ENCODE assay signal across 14 cellular contexts in genomic region chr1:53316742-53317650, GRCh38. TPM values are rescaled to one million over a fixed set of nuclear protein-coding genes. Genes with fewer than 3 reads are reported as not detected.
DNase-seq lines count a peak whose midpoint lies in the region; ATAC-seq and TF ChIP-seq lines count a peak whose summit lies in the region.
"Had no signal": no experiment of that assay in that cellular context is flagged by ENCODE, and none has a peak within 500 bp of the region (broad histone marks: within the 10 kb centered on the region; RNA-seq: fewer than 3 reads in every experiment).

No MANE protein-coding gene starts in this region.

- H3K9me3 Mint-ChIP-seq in glutamatergic neuron (ENCODE audit: unreplicated experiment), result peaks cover 8% of the 10 kb centered on the region
- H3K9me3 Mint-ChIP-seq: activated naive CD4-positive, alpha-beta T cell treated with anti-CD3 and anti-CD28 coated beads, Interleukin-2, amount 50 U/mL, for 72 hours had no signal

- peaks cover 9% of the 10 kb centered on the region for H3K27me3 Mint-ChIP-seq in glutamatergic neuron (ENCODE audit: unreplicated experiment)
- H3K27me3 Mint-ChIP-seq: activated CD4-positive, alpha-beta T cell treated with anti-CD3 and anti-CD28 coated beads for 36 hours had no signal

- no peak overlapping the region for H2AFZ ChIP-seq in OCI-LY3 (ENCODE audit: low read depth, low read length)

- peak overlapping the region; percentile 33; the same call in 1 of the 2 replicates for H3K4me3 ChIP-seq in OCI-LY3 (ENCODE audit: low read length)

- TF ChIP-seq CTCF in OCI-LY3 (IDR thresholded peaks at IDR 0.05; ENCODE audit: low read depth, low read length) (no peak), glutamatergic neuron (IDR thresholded peaks at IDR 0.05; ENCODE audit: partially characterized antibody, unreplicated experiment) (no peak)

- H3K4me3 Mint-ChIP-seq in glutamatergic neuron (ENCODE audit: unreplicated experiment), result peak overlapping the region; percentile 52
- H3K4me3 Mint-ChIP-seq: activated CD4-positive, alpha-beta T cell treated with anti-CD3 and anti-CD28 coated beads for 36 hours had no signal

- DNase-seq in left ventricle myocardium superior (no peak), Right ventricle myocardium superior (no peak), glutamatergic neuron (peak; percentile 24), glomerular visceral epithelial cell (ENCODE audit: extremely low spot score) (no peak), posterior vena cava (ENCODE audit: low spot score) (no peak)
- DNase-seq: activated CD4-positive, alpha-beta T cell treated with anti-CD3 and anti-CD28 coated beads for 36 hours; dermis blood vessel endothelial cell; SIG-M5 had no signal

- peak overlapping the region; percentile 69 for H3K27ac ChIP-seq in OCI-LY3 (ENCODE audit: low read length)
- H3K27ac ChIP-seq: C4-2B, neutrophil had no signal

- peaks cover 52% of the 10 kb centered on the region for H3K4me1 Mint-ChIP-seq in glutamatergic neuron (ENCODE audit: low read depth, unreplicated experiment)

- H3K36me3 ChIP-seq in OCI-LY3 (replicated peaks; ENCODE audit: low read depth, low read length), result peaks cover 30% of the 10 kb centered on the region
- H3K36me3 ChIP-seq: neutrophil had no signal

- H3K36me3 Mint-ChIP-seq in glutamatergic neuron (ENCODE audit: unreplicated experiment), result no peaks in the 10 kb centered on the region

- intact Hi-C loops in left ventricle myocardium superior (cut with micrococcal nuclease) (no loop called here), Right ventricle myocardium superior (cut with DNase I) (no loop called here), posterior vena cava (cut with DNase I) (loop anchor here in 1 of 2 donors (1.0 kb wide), 1 partner anchor 32 kb away; no protein-coding TSS in a partner anchor)

- no peaks in the 10 kb centered on the region for H3K27me3 ChIP-seq in OCI-LY3 (ENCODE audit: low read depth, low read length)
- H3K27me3 ChIP-seq: neutrophil had no signal

- ATAC-seq in left ventricle myocardium superior (peak; percentile 18), Right ventricle myocardium superior (ENCODE audit: poor library complexity) (no peak), HG02970 (IDR thresholded peaks at IDR 0.05; ENCODE audit: low FRiP score, unreplicated experiment) (no peak), HG03159 (IDR thresholded peaks at IDR 0.05; ENCODE audit: unreplicated experiment) (no peak)
- ATAC-seq: activated CD4-positive, alpha-beta T cell treated with anti-CD3 and anti-CD28 coated beads for 36 hours; activated naive CD4-positive, alpha-beta T cell treated with anti-CD3 and anti-CD28 coated beads, Interleukin-2, amount 50 U/mL, for 72 hours had no signal

- H3K9ac ChIP-seq in OCI-LY3 (ENCODE audit: low read length), result peak overlapping the region; percentile 37; the same call in 1 of the 2 replicates

- H3K79me2 ChIP-seq in OCI-LY3 (ENCODE audit: low read length), result peaks cover 91% of the 10 kb centered on the region

- H3K27ac Mint-ChIP-seq in glutamatergic neuron (ENCODE audit: unreplicated experiment), result peak overlapping the region; percentile 75
- H3K27ac Mint-ChIP-seq: activated CD4-positive, alpha-beta T cell treated with anti-CD3 and anti-CD28 coated beads for 36 hours had no signal

- no peaks in the 10 kb centered on the region for H3K9me3 ChIP-seq in OCI-LY3 (ENCODE audit: insufficient read depth, low read length)
- H3K9me3 ChIP-seq: neutrophil had no signal

- H3K4me1 ChIP-seq in OCI-LY3 (ENCODE audit: low read length), result peaks cover 29% of the 10 kb centered on the region

- peak overlapping the region; percentile 43 for H3K4me2 ChIP-seq in OCI-LY3 (ENCODE audit: low read length)

- peaks cover 9% of the 10 kb centered on the region; the same call in 1 of the 2 replicates for H4K20me1 ChIP-seq in OCI-LY3 (ENCODE audit: insufficient read depth, low read length)

RNA-seq across cellular contexts. Expression of gene LRP8, which starts 10.9 kb away (rescaled TPM):
- total RNA-seq in left ventricle myocardium superior, result 1.3 TPM
- total RNA-seq in Right ventricle myocardium superior, result 1.5 TPM
- total RNA-seq in glutamatergic neuron (ENCODE audit: unreplicated experiment), result 57.9 TPM
- 1 to 10 TPM; 5.7 to 7.2 TPM for total RNA-seq in posterior vena cava
